Comparison of ENCODE assay signal across 1 cellular context in the genomic region with DNA sequence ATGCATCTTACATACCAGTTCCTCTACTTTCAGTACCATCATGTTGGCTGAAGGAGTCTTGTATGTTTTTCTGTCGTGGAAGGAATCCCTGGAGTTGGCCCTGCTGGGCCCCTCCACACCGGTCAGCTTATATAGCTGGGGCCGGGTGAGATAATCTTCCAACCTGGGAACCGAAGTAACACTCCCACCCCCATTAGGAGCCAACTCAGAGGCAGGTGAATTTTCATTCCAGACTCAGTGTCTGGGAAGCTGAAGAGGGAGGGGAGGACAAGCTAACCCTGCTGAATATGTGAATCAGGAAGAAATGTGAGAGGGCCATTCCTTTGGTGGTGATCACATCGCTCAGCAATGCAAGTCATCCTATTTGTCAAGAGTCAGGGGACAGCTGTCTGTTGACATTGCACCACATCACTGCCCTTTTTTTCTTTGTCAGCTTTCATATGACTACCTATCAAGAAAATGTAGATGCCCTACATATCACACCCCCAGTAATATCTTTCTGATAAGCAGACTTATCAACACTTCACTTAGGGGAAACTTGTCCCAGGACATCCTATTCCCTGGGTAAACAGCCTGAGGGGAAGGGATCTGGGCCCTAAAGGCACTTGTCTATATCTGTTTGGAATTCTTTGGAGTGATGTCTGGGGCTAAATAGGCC.
TF ChIP-seq lines count a peak whose summit lies in the region.

A gene (minus strand): TSS at position 102 of the 658 bp plus-strand sequence. CDS start 60 bp downstream, at position 42.

TF ChIP-seq in HCT116, 20 proteins besides CTCF, POLR2A, EP300 and RAD21 (continued from another document):
- TF ChIP-seq SRF (IDR thresholded peaks at IDR 0.05; ENCODE audit: low read depth) (no peak), POLR2AphosphoS5 (IDR thresholded peaks at IDR 0.05; ENCODE audit: low read depth, low read length) (peak; percentile 33; the same call in 1 of the 2 replicates), TCF7L2 (IDR thresholded peaks at IDR 0.05; ENCODE audit: borderline replicate concordance, extremely low read depth, insufficient read depth, insufficient read length) (no peak), SP1 (IDR thresholded peaks at IDR 0.05; ENCODE audit: low read depth) (peak; percentile 34), CBX3 (IDR thresholded peaks at IDR 0.05; ENCODE audit: low read depth) (no peak; the same call in 1 of the 2 replicates)
- TF ChIP-seq, protein P1, sequence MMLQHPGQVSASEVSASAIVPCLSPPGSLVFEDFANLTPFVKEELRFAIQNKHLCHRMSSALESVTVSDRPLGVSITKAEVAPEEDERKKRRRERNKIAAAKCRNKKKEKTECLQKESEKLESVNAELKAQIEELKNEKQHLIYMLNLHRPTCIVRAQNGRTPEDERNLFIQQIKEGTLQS (IDR thresholded peaks at IDR 0.05): no peak; the same call in 1 of the 2 replicates
- TF ChIP-seq, protein P2, sequence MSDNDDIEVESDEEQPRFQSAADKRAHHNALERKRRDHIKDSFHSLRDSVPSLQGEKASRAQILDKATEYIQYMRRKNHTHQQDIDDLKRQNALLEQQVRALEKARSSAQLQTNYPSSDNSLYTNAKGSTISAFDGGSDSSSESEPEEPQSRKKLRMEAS (IDR thresholded peaks at IDR 0.05): no peak
TF ChIP-seq in HCT116: peak in this region for 6.
